Comparison of ENCODE assay signal across 8 cellular contexts in genomic region chr11:122743949-122744876, GRCh38.
DNase-seq lines count a peak whose midpoint lies in the region; ATAC-seq and TF ChIP-seq lines count a peak whose summit lies in the region.

No MANE protein-coding gene starts in this region.

- no peak overlapping the region for H3K4me3 Mint-ChIP-seq in T-helper 2 cell treated with Interferon-gamma antibody and Interleukin-4, amounts not matched to agents 5 μg/mL and 100 μg/mL, for 36 hours
- H3K4me3 Mint-ChIP-seq in activated naive CD8-positive, alpha-beta T cell treated with anti-CD3 and anti-CD28 coated beads, Interleukin-2, amount 50 U/mL, for 24 hours = no peak overlapping the region
- H3K4me3 Mint-ChIP-seq in endothelial cell (ENCODE audit: unreplicated experiment) = no peak overlapping the region

- DNase-seq in GM13976 (ENCODE audit: low spot score) (peak; percentile 73), NCI-H146 treated with DMSO at 0.1 percent for 48 hours (lab: John Stamatoyannopoulos, UW; ENCODE audit: unreplicated experiment) (no peak), endothelial cell (ENCODE audit: low spot score) (no peak)
- peak; percentile 92 for DNase-seq in T-helper 2 cell treated with Interferon-gamma antibody and Interleukin-4, amounts not matched to agents 5 μg/mL and 100 μg/mL, for 36 hours (ENCODE audit: low spot score)
- DNase-seq in activated naive CD8-positive, alpha-beta T cell treated with anti-CD3 and anti-CD28 coated beads, Interleukin-2, amount 50 U/mL, for 24 hours = peak; percentile 82
- peak; percentile 68 to 71 for DNase-seq in stimulated activated CD4-positive, alpha-beta T cell treated with anti-CD3 and anti-CD28 coated beads, Interleukin-2, amount 100 ng/mL, for 48 hours

- H3K36me3 Mint-ChIP-seq in T-helper 2 cell treated with Interferon-gamma antibody and Interleukin-4, amounts not matched to agents 5 μg/mL and 100 μg/mL, for 36 hours (ENCODE audit: low read depth) = peaks cover 5% of the 10 kb centered on the region
- H3K36me3 Mint-ChIP-seq in activated naive CD8-positive, alpha-beta T cell treated with anti-CD3 and anti-CD28 coated beads, Interleukin-2, amount 50 U/mL, for 24 hours (ENCODE audit: low read depth) = peaks cover 2% of the 10 kb centered on the region
- no peaks in the 10 kb centered on the region for H3K36me3 Mint-ChIP-seq in endothelial cell (ENCODE audit: low read depth, unreplicated experiment)

- H3K4me1 Mint-ChIP-seq in T-helper 2 cell treated with Interferon-gamma antibody and Interleukin-4, amounts not matched to agents 5 μg/mL and 100 μg/mL, for 36 hours (ENCODE audit: low read depth) = peaks cover 42% of the 10 kb centered on the region
- H3K4me1 Mint-ChIP-seq in activated naive CD8-positive, alpha-beta T cell treated with anti-CD3 and anti-CD28 coated beads, Interleukin-2, amount 50 U/mL, for 24 hours = peaks cover 14% of the 10 kb centered on the region
- H3K4me1 Mint-ChIP-seq in endothelial cell (ENCODE audit: unreplicated experiment) = peaks cover 41% of the 10 kb centered on the region

- H3K9me3 Mint-ChIP-seq in T-helper 2 cell treated with Interferon-gamma antibody and Interleukin-4, amounts not matched to agents 5 μg/mL and 100 μg/mL, for 36 hours = no peaks in the 10 kb centered on the region
- no peaks in the 10 kb centered on the region for H3K9me3 Mint-ChIP-seq in activated naive CD8-positive, alpha-beta T cell treated with anti-CD3 and anti-CD28 coated beads, Interleukin-2, amount 50 U/mL, for 24 hours
- H3K9me3 Mint-ChIP-seq in endothelial cell (ENCODE audit: unreplicated experiment) = no peaks in the 10 kb centered on the region

- H3K27me3 Mint-ChIP-seq in T-helper 2 cell treated with Interferon-gamma antibody and Interleukin-4, amounts not matched to agents 5 μg/mL and 100 μg/mL, for 36 hours (ENCODE audit: low read depth) = peaks cover 12% of the 10 kb centered on the region
- no peaks in the 10 kb centered on the region for H3K27me3 Mint-ChIP-seq in activated naive CD8-positive, alpha-beta T cell treated with anti-CD3 and anti-CD28 coated beads, Interleukin-2, amount 50 U/mL, for 24 hours
- peaks cover 2% of the 10 kb centered on the region for H3K27me3 Mint-ChIP-seq in endothelial cell (ENCODE audit: unreplicated experiment)

- in situ Hi-C loops in GM13976 (cut with MboI; ENCODE audit: low sequenced_read_pairs, unreplicated experiment) = no loop called here

- TF ChIP-seq CTCF in GM13976 (IDR thresholded peaks at IDR 0.05; ENCODE audit: borderline replicate concordance, control extremely low read depth, extremely low read depth, insufficient read depth, missing control alignments) (no peak), endothelial cell (IDR thresholded peaks at IDR 0.05; ENCODE audit: unreplicated experiment) (no peak)

- H3K27ac Mint-ChIP-seq in T-helper 2 cell treated with Interferon-gamma antibody and Interleukin-4, amounts not matched to agents 5 μg/mL and 100 μg/mL, for 36 hours = no peak overlapping the region
- no peak overlapping the region for H3K27ac Mint-ChIP-seq in activated naive CD8-positive, alpha-beta T cell treated with anti-CD3 and anti-CD28 coated beads, Interleukin-2, amount 50 U/mL, for 24 hours
- no peak overlapping the region for H3K27ac Mint-ChIP-seq in endothelial cell (ENCODE audit: unreplicated experiment)

- ATAC-seq in HG02885 (IDR thresholded peaks at IDR 0.05; ENCODE audit: poor library complexity, unreplicated experiment) = peak; percentile 65
- ATAC-seq in activated naive CD8-positive, alpha-beta T cell treated with anti-CD3 and anti-CD28 coated beads, Interleukin-2, amount 50 U/mL, for 24 hours = peak; percentile 81
- ATAC-seq in HG02938 (IDR thresholded peaks at IDR 0.05; ENCODE audit: unreplicated experiment) = no peak

Comparison
In these comparisons a context has a peak if more than half of its experiments do, and no peak if none do; other contexts are left out.
1. DNase-seq: peak in GM13976 (single experiment), T-helper 2 cell treated with Interferon-gamma antibody and Interleukin-4, amounts not matched to agents 5 μg/mL and 100 μg/mL, for 36 hours (single experiment), activated naive CD8-positive, alpha-beta T cell treated with anti-CD3 and anti-CD28 coated beads, Interleukin-2, amount 50 U/mL, for 24 hours (single experiment) and stimulated activated CD4-positive, alpha-beta T cell treated with anti-CD3 and anti-CD28 coated beads, Interleukin-2, amount 100 ng/mL, for 48 hours (2 of 2); none in NCI-H146 treated with DMSO at 0.1 percent for 48 hours (single experiment) and endothelial cell (single experiment).